22 cellular contexts compared by ENCODE assay signal in the genomic region with DNA sequence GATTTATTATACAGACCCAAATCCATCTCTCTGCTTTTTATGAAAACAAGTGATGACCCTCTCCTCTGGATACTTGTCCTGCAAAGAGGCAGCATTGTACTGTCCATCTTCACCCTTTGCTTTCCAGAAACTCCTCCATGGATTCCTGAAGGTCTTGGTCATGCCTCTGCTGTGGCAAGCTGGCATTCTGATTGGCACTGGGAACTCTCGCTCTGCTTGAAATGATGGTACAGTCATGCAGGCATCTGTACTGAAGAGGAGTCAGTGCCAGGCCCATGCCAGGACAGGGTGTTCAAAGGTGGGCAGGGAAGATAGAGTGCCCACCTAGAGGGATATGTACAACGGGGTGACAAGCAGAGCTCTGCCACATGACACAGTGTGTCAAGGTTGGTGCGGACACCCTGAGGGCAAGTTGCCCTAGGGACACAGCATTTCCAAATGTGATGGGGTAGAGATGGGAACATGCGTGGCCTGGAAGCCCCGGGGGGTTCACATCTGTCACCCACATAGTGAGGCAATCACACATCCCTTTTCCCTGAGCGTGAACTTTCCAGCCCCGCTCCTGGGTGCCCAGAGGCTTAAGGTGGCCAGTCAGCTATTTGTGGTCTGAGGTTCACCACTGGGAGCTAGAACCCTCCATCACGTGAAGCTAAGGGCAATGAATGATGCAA.
"Had no signal": no experiment of that assay in that cellular context is flagged by ENCODE, and none has a peak within 500 bp of the region (broad histone marks: within the 10 kb centered on the region; RNA-seq: fewer than 3 reads in every experiment).

No MANE protein-coding gene starts in this region.

- H3K4me3 Mint-ChIP-seq: activated CD4-positive, alpha-beta memory T cell treated with anti-CD3 and anti-CD28 coated beads for 36 hours; activated CD4-positive, alpha-beta T cell treated with anti-CD3 and anti-CD28 coated beads, Interleukin-2, amount 10 ng/mL, durations not matched to agents 7 days and 5 days; activated naive CD8-positive, alpha-beta T cell treated with anti-CD3 and anti-CD28 coated beads, Interleukin-2, amount 50 U/mL, for 24 hours; activated T-cell treated with anti-CD3 and anti-CD28 coated beads, Interleukin-2, amount 50 U/mL, for 4 hours; T-cell had no signal

- H3K27ac ChIP-seq: ascending aorta, body of pancreas, PC-9, VCaP had no signal

- H3K27me3 Mint-ChIP-seq: activated CD4-positive, alpha-beta memory T cell treated with anti-CD3 and anti-CD28 coated beads for 36 hours; activated CD4-positive, alpha-beta T cell treated with anti-CD3 and anti-CD28 coated beads, Interleukin-2, amount 10 ng/mL, durations not matched to agents 7 days and 5 days; activated naive CD8-positive, alpha-beta T cell treated with anti-CD3 and anti-CD28 coated beads, Interleukin-2, amount 50 U/mL, for 24 hours had no signal

- H3K9me3 Mint-ChIP-seq: activated CD4-positive, alpha-beta memory T cell treated with anti-CD3 and anti-CD28 coated beads for 36 hours; activated CD4-positive, alpha-beta T cell treated with anti-CD3 and anti-CD28 coated beads, Interleukin-2, amount 10 ng/mL, durations not matched to agents 7 days and 5 days; activated naive CD4-positive, alpha-beta T cell treated with anti-CD3 and anti-CD28 coated beads, Interleukin-2, amount 50 U/mL, for 72 hours; activated naive CD8-positive, alpha-beta T cell treated with anti-CD3 and anti-CD28 coated beads, Interleukin-2, amount 50 U/mL, for 24 hours; activated T-cell treated with anti-CD3 and anti-CD28 coated beads, Interleukin-2, amount 50 U/mL, for 4 hours; T-cell had no signal

- H3K36me3 Mint-ChIP-seq: activated CD4-positive, alpha-beta memory T cell treated with anti-CD3 and anti-CD28 coated beads for 36 hours; activated naive CD4-positive, alpha-beta T cell treated with anti-CD3 and anti-CD28 coated beads, Interleukin-2, amount 50 U/mL, for 72 hours; T-cell had no signal

- H3K4me1 Mint-ChIP-seq: activated CD4-positive, alpha-beta T cell treated with anti-CD3 and anti-CD28 coated beads, Interleukin-2, amount 10 ng/mL, durations not matched to agents 7 days and 5 days; activated naive CD8-positive, alpha-beta T cell treated with anti-CD3 and anti-CD28 coated beads, Interleukin-2, amount 50 U/mL, for 24 hours; T-cell had no signal

- H3K9me3 ChIP-seq: ascending aorta, body of pancreas had no signal

- H3K27me3 ChIP-seq: ascending aorta, body of pancreas had no signal

- H2AFZ ChIP-seq: PC-9 had no signal

- ATAC-seq: activated naive CD4-positive, alpha-beta T cell treated with anti-CD3 and anti-CD28 coated beads, Interleukin-2, amount 50 U/mL, for 72 hours; activated naive CD8-positive, alpha-beta T cell treated with anti-CD3 and anti-CD28 coated beads, Interleukin-2, amount 50 U/mL, for 24 hours; activated T-cell treated with anti-CD3 and anti-CD28 coated beads, Interleukin-2, amount 50 U/mL, for 4 hours; body of pancreas; T-cell had no signal

- H3K4me1 ChIP-seq: ascending aorta, body of pancreas had no signal

- H3K36me3 ChIP-seq: ascending aorta had no signal

- H3K4me3 ChIP-seq: ascending aorta, body of pancreas, PC-9 had no signal

- H3K4me2 ChIP-seq: PC-9 had no signal

- H3K27ac Mint-ChIP-seq: activated CD4-positive, alpha-beta memory T cell treated with anti-CD3 and anti-CD28 coated beads for 36 hours; activated CD4-positive, alpha-beta T cell treated with anti-CD3 and anti-CD28 coated beads, Interleukin-2, amount 10 ng/mL, durations not matched to agents 7 days and 5 days; activated naive CD4-positive, alpha-beta T cell treated with anti-CD3 and anti-CD28 coated beads, Interleukin-2, amount 50 U/mL, for 72 hours; activated naive CD8-positive, alpha-beta T cell treated with anti-CD3 and anti-CD28 coated beads, Interleukin-2, amount 50 U/mL, for 24 hours; T-cell had no signal

- DNase-seq: activated CD4-positive, alpha-beta memory T cell treated with anti-CD3 and anti-CD28 coated beads for 36 hours; activated CD4-positive, alpha-beta T cell treated with anti-CD3 and anti-CD28 coated beads, Interleukin-2, amount 10 ng/mL, durations not matched to agents 7 days and 5 days; activated CD4-positive, CD25-positive, alpha-beta regulatory T cell; activated CD8-positive, alpha-beta memory T cell treated with anti-CD3 and anti-CD28 coated beads for 24 hours; activated effector memory CD4-positive, alpha-beta T cell treated with anti-CD3 and anti-CD28 coated beads, Interleukin-2, amount 50 U/mL, for 16 hours; activated naive CD4-positive, alpha-beta T cell treated with Interleukin-2 at 50 U/mL for 16 hours; activated naive CD8-positive, alpha-beta T cell treated with anti-CD3 and anti-CD28 coated beads, Interleukin-2, amount 50 U/mL, for 24 hours; activated T-cell treated with anti-CD3 and anti-CD28 coated beads, Interleukin-2, amount 50 U/mL, for 4 hours; amniotic stem cell; body of pancreas; KG1; NCI-H1105; NCI-H1436; NCI-H1694 treated with DMSO at 0.1 percent for 48 hours; NCI-H2029 treated with DMSO at 0.1 percent for 48 hours; NCI-H69; SIG-M5; T-cell had no signal
